ENCODE assay signal across 29 cellular contexts in the genomic region with DNA sequence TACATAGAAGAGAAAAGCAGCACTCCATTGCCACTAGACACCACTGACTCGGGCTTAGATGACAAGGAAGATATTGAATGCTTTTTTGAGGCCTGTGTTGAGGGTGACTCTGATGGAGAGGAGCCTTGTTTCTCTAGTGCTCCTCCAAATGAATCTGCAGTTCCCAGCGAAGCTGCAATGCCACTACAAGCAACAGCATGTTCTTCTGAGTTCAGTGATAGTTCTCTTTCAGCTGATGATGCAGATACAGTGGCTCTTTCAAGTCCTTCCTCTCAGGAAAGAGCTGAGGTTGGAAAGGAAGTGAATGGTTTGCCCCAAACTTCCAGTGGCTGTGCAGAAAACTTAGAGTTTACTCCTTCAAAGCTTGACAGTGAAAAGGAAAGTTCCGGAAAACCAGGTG.
"Had no signal": no experiment of that assay in that cellular context is flagged by ENCODE, and none has a peak within 500 bp of the region (broad histone marks: within the 10 kb centered on the region; RNA-seq: fewer than 3 reads in every experiment).

No MANE protein-coding gene starts in this region.

- H3K9me3 ChIP-seq: adrenal gland, breast epithelium, MG63 had no signal

- H3K4me1 ChIP-seq: adrenal gland, breast epithelium had no signal

- H3K27me3 ChIP-seq: adrenal gland, breast epithelium, MG63 had no signal

- H3K36me3 ChIP-seq: adrenal gland, breast epithelium, MG63 had no signal

- ATAC-seq: Panc1, Right ventricle myocardium inferior, T-cell had no signal

- DNase-seq: activated B cell treated with CpG ODN at 0.5 μM for 24 hours; activated CD4-positive, alpha-beta memory T cell treated with anti-CD3 and anti-CD28 coated beads, Interleukin-2, amount 10 ng/mL, durations not matched to agents 7 days and 5 days; activated CD4-positive, alpha-beta T cell treated with anti-CD3 and anti-CD28 coated beads for 1 hour; activated CD4-positive, alpha-beta T cell treated with anti-CD3 and anti-CD28 coated beads, Interleukin-2, amount 50 U/mL, for 1 hour; activated CD8-positive, alpha-beta memory T cell treated with anti-CD3 and anti-CD28 coated beads, Interleukin-2, amount 50 U/mL, for 4 hours; activated naive CD4-positive, alpha-beta T cell treated with anti-CD3 and anti-CD28 coated beads, Interleukin-2, amount 50 U/mL, for 16 hours; activated naive CD8-positive, alpha-beta T cell treated with anti-CD3 and anti-CD28 coated beads, Interleukin-2, amount 10 ng/mL, durations not matched to agents 7 days and 5 days; activated T-cell treated with anti-CD3 and anti-CD28 coated beads, Interleukin-2, amount 50 U/mL, for 1 hour; adrenal gland; aorta; MG63; MV-4-11; NCI-H1092 treated with DMSO at 0.1 percent for 48 hours; NCI-H1417 treated with DMSO at 0.1 percent for 48 hours; NCI-H1694 treated with DMSO at 0.1 percent for 48 hours; NCI-H2081; NCI-H510A treated with DMSO at 0.1 percent for 48 hours; NCI-H69; NK-92 treated with Interleukin-12 subunit alpha and Interleukin-12 subunit beta, amount 100 ng/mL, for 24 hours; OCI-M1; RPMI8226; T-cell; T-helper 2 cell; T1000 had no signal

- H3K27ac ChIP-seq: adrenal gland, breast epithelium, KMS-11, SK-N-MC had no signal

- H3K4me3 ChIP-seq: adrenal gland, breast epithelium, MG63, SK-N-MC had no signal
